ENCODE assay signal across 8 cellular contexts in genomic region chr7:5532520-5533335, GRCh38. TPM values are rescaled to one million over a fixed set of nuclear protein-coding genes. Genes with fewer than 3 reads are reported as not detected.
A peak's percentile ranks its signal among the peaks of the same experiment; 100 is the strongest.
DNase-seq lines count a peak whose midpoint lies in the region; ATAC-seq, FAIRE-seq and TF ChIP-seq lines count a peak whose summit lies in the region.

No MANE protein-coding gene starts in this region.

- TF ChIP-seq POLR2A in upper lobe of left lung (IDR thresholded peaks at IDR 0.05) = no peak

- 43 to 77% methylated on average over 6 to 19 of the region's 19 CpGs for WGBS in upper lobe of left lung, 2 donors

- peak; percentile 35 for ATAC-seq in GM18870 (IDR thresholded peaks at IDR 0.05; ENCODE audit: unreplicated experiment)
- peak; percentile 38 for ATAC-seq in HG02981 (IDR thresholded peaks at IDR 0.05; ENCODE audit: unreplicated experiment)
- peak in 1 of 2 donors; percentile 38 for ATAC-seq in upper lobe of left lung (ENCODE audit: low FRiP score in 2 of 2)

- H3K4me1 ChIP-seq in colonic mucosa (peaks cover 8% of the 10 kb centered on the region), mucosa of rectum (ENCODE audit: control insufficient read depth in 2 of 2, insufficient read depth in 2 of 2, low read length in 2 of 2) (peaks cover 37 to 42% of the 10 kb centered on the region in 2 donors), upper lobe of left lung (peaks cover 27 to 48% (median 33%) of the 10 kb centered on the region in 4 donors)

- H3K4me3 ChIP-seq in colonic mucosa = peak overlapping the region; percentile 97
- H3K4me3 ChIP-seq in mucosa of rectum (ENCODE audit: low read length in 2 of 2) = peak overlapping the region; percentile 77 to 92
- peak overlapping the region in 3 of 4 donors; percentile 77 to 100 (median 87) for H3K4me3 ChIP-seq in upper lobe of left lung

- FAIRE-seq in D721Med (lab: Jason Lieb, UNC) = no peak

- no peak for TF ChIP-seq CTCF in colonic mucosa (IDR thresholded peaks at IDR 0.05)
- TF ChIP-seq CTCF in upper lobe of left lung (IDR thresholded peaks at IDR 0.05) = no peak
- TF ChIP-seq CTCF in D721Med (IDR thresholded peaks at IDR 0.05; ENCODE audit: insufficient read depth, missing control alignments) = no peak

- H3K9ac ChIP-seq in colonic mucosa (ENCODE audit: low read depth in 2 of 2, low read length in 2 of 2) (peak overlapping the region; percentile 69 to 99), mucosa of rectum (ENCODE audit: low read depth in 1 of 2, low read length in 2 of 2) (peak overlapping the region; percentile 80 to 94)

- H3K36me3 ChIP-seq in colonic mucosa (peaks cover 18% of the 10 kb centered on the region), mucosa of rectum (ENCODE audit: control insufficient read depth in 2 of 2, insufficient read depth in 2 of 2, low read length in 2 of 2) (peaks cover 17 to 18% of the 10 kb centered on the region in 2 donors), upper lobe of left lung (peaks cover 18 to 19% (median 18%) of the 10 kb centered on the region in 4 donors)

- intact Hi-C loops in colonic mucosa (cut with DNase I) = no loop called here

- H3K27me3 ChIP-seq in colonic mucosa (no peaks in the 10 kb centered on the region), mucosa of rectum (ENCODE audit: control insufficient read depth in 2 of 2, insufficient read depth in 2 of 2, low read length in 2 of 2) (no peaks in the 10 kb centered on the region), upper lobe of left lung (no peaks in the 10 kb centered on the region)

- H3K9me3 ChIP-seq in colonic mucosa (no peaks in the 10 kb centered on the region), mucosa of rectum (ENCODE audit: control insufficient read depth in 2 of 2, low read length in 2 of 2) (no peaks in the 10 kb centered on the region), upper lobe of left lung (no peaks in the 10 kb centered on the region)

- no peak for TF ChIP-seq EP300 in upper lobe of left lung (IDR thresholded peaks at IDR 0.05)

- peak overlapping the region; percentile 100 for H3K27ac ChIP-seq in colonic mucosa
- peak overlapping the region; percentile 99 for H3K27ac ChIP-seq in mucosa of rectum (ENCODE audit: low read depth in 2 of 2, low read length in 2 of 2)
- H3K27ac ChIP-seq in upper lobe of left lung = peak overlapping the region; percentile 99 to 100 (median 100)

- DNase-seq in SIG-M5 treated with dmso at 0.1 percent for 504 hours (lab: John Stamatoyannopoulos, UW; ENCODE audit: unreplicated experiment) = peak; percentile 92
- DNase-seq in colonic mucosa = peak; percentile 93
- peak; percentile 86 to 88 for DNase-seq in upper lobe of left lung
- no peak for DNase-seq in D721Med (ENCODE audit: insufficient read length, low spot score)
- DNase-seq in hippocampal formation (lab: John Stamatoyannopoulos, UW) = no peak

RNA-seq across cellular contexts. Expression of gene ACTB, which starts 2.3 kb away (rescaled TPM):
- total RNA-seq in colonic mucosa (1,000 to 10,000 TPM; 4,879 to 5,787 TPM), upper lobe of left lung (1,000 to 10,000 TPM; 1,290 to 6,239 (median 4,085) TPM)

RNA-seq across cellular contexts. Expression of gene FBXL18, which starts 19.1 kb away (rescaled TPM):
- total RNA-seq in colonic mucosa (10 to 100 TPM in 1 of 2 donors, 1 to 10 TPM in 1; 6.2 to 12.7 TPM), upper lobe of left lung (10 to 100 TPM in 4 of 6 donors, 1 to 10 TPM in 2; 8.1 to 22.0 (median 11.4) TPM)

RNA-seq across cellular contexts. Expression of gene FSCN1, which starts 59.9 kb away (rescaled TPM):
- total RNA-seq in colonic mucosa = 10 to 100 TPM in 1 of 2 donors, 1 to 10 TPM in 1; 9.2 to 11.2 TPM
- 10 to 100 TPM in 5 of 6 donors, 1 to 10 TPM in 1; 9.7 to 77.3 (median 25.5) TPM for total RNA-seq in upper lobe of left lung

Comparison
In these comparisons a context has a peak if more than half of its experiments do, and no peak if none do; other contexts are left out.
1. DNase-seq: peak in SIG-M5 treated with dmso at 0.1 percent for 504 hours (single experiment), colonic mucosa (single experiment) and upper lobe of left lung (2 of 2); none in D721Med (single experiment) and hippocampal formation (0 of 2).
2. Peak in every context shown above with its lines, with median percentiles within 50 percentile points of each other: H3K27ac ChIP-seq and H3K4me3 ChIP-seq.